In the genomic region with DNA sequence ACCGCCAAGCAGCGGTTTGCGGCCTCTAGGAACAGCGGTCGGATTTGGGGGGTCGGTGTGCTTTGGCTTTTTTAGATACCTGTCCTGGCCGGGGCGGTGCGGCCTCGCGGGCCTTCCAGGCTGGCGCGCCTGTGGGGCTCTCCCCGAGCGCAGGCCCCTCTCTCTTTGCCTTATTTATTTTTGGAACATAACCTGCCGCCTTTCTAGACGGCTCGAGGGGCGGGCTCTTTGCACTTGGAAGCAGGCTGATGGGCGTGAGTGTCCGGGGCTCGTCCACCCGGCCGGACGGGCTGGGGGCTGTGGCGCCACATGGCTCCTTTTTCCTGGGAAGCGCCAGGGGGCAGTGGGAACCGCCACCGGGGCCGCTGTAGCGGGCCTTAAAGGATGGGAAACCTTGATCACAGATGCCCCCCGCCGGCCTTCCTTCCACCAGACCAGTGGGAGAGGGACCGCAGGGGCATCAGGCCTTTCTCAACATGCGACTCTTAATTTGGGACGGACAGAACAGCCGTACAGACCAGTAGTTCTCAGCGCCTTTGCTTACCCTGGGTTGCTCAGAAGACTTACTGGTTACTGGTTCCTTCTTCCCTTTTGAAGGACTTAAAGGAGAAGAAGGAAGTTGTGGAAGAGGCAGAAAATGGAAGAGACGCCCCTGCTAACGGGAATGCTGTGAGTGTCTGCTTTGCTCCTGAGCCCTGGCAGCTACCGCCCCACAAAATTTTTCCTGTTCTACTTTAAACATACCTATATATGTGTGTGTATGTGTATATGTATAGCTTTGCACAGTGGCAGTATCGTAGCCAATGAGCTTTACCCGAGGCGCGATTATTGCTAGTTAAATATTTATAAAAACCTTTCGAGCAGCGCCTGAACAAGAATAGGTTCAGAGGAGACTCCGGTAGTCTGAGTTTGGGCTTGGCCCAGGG, we compare ENCODE assay signal across 8 cellular contexts. TPM values are rescaled to one million over a fixed set of nuclear protein-coding genes. Genes with fewer than 3 reads are reported as not detected.
DNase-seq lines count a peak whose midpoint lies in the region; ATAC-seq and TF ChIP-seq lines count a peak whose summit lies in the region.

No MANE protein-coding gene starts in this region.

- TF ChIP-seq POLR2A in body of pancreas (IDR thresholded peaks at IDR 0.05) (no peak), stomach (IDR thresholded peaks at IDR 0.05) (no peak)

- peak overlapping the region; percentile 90 for H3K9ac ChIP-seq in ES-I3 (ENCODE audit: low read depth, low read length)

- H3K36me3 ChIP-seq in ES-I3 (ENCODE audit: insufficient read depth, low read length) (peaks cover 15% of the 10 kb centered on the region), body of pancreas (replicated peaks in 1 of 2; ENCODE audit: insufficient read depth in 1 of 2, low read depth in 2 of 2) (peaks cover 6 to 7% of the 10 kb centered on the region in 2 donors), stomach (peaks cover 20 to 27% (median 24%) of the 10 kb centered on the region in 4 donors)

- H3K27me3 ChIP-seq in body of pancreas = no peaks in the 10 kb centered on the region
- no peaks in the 10 kb centered on the region for H3K27me3 ChIP-seq in layer of hippocampus (ENCODE audit: control insufficient read depth, insufficient read depth, low read length)
- no peaks in the 10 kb centered on the region for H3K27me3 ChIP-seq in stomach

- H3K27ac ChIP-seq in body of pancreas (peak overlapping the region; percentile 70 to 100 (median 98)), layer of hippocampus (ENCODE audit: low read depth, low read length) (peak overlapping the region; percentile 84), stomach (peak overlapping the region; percentile 96 to 100 (median 100))

- H3K9me3 ChIP-seq in ES-I3 (ENCODE audit: control insufficient read depth, insufficient read depth, low read length) (no peaks in the 10 kb centered on the region), body of pancreas (no peaks in the 10 kb centered on the region), stomach (no peaks in the 10 kb centered on the region)

- 1 to 5% methylated on average over 15 to 45 of the region's 48 CpGs for WGBS in body of pancreas, 2 donors
- 1 to 2% (median 1%) methylated on average over 43 to 48 of the region's 48 CpGs for WGBS in stomach, 5 donors

- H3K4me3 ChIP-seq in body of pancreas (peak overlapping the region; percentile 36 to 62), stomach (peak overlapping the region; percentile 82 to 97 (median 90))

- intact Hi-C loops in body of pancreas (cut with DNase I) (loop anchor here (5.0 kb wide), 1 partner anchor 34 kb away; no protein-coding TSS in a partner anchor), stomach (cut with DNase I; ENCODE audit: low total_unique reads) (loop anchor here (5.0 kb wide), 2 partner anchors 34 to 104 kb away; no protein-coding TSS in a partner anchor)

- no peak for ATAC-seq in body of pancreas
- no peak for ATAC-seq in HG03457 (IDR thresholded peaks at IDR 0.05; ENCODE audit: unreplicated experiment)

- TF ChIP-seq EP300 in stomach (IDR thresholded peaks at IDR 0.05) = no peak

- H3K4me1 ChIP-seq in ES-I3 (ENCODE audit: insufficient read depth, low read length) (peaks cover 9% of the 10 kb centered on the region; the same call in 1 of the 2 replicates), body of pancreas (peaks cover 43% of the 10 kb centered on the region), stomach (peaks cover 23 to 52% (median 49%) of the 10 kb centered on the region in 4 donors)

- DNase-seq in NCI-H146 (lab: John Stamatoyannopoulos, UW) (peak; percentile 48), body of pancreas (peak in 2 of 4 donors; percentile 38 to 41), stomach (peak; percentile 27), NCI-H1092 (lab: John Stamatoyannopoulos, UW) (no peak), DMS 273 (lab: John Stamatoyannopoulos, UW; ENCODE audit: unreplicated experiment) (no peak)

- TF ChIP-seq CTCF in body of pancreas (IDR thresholded peaks at IDR 0.05) (peak in 1 of 7 experiments; percentile 0), stomach (IDR thresholded peaks at IDR 0.05) (no peak)

RNA-seq across cellular contexts. Expression of gene PTMA, which starts 2.7 kb away (rescaled TPM):
- 100 to 1,000 TPM; 532 to 757 TPM for total RNA-seq in body of pancreas
- total RNA-seq in stomach = 1,000 to 10,000 TPM in 1 of 5 donors, 100 to 1,000 TPM in 4; 244 to 1,175 (median 701) TPM
- 1,000 to 10,000 TPM; 1,451 to 2,006 (median 1,527) TPM for polyA plus RNA-seq in stomach

Comparison
In these comparisons a context has a peak if more than half of its experiments do, and no peak if none do; other contexts are left out.
1. DNase-seq: peak in NCI-H146 (single experiment) and stomach (single experiment); none in NCI-H1092 (single experiment) and DMS 273 (single experiment).
2. Peak in every context shown above with its lines, with median percentiles within 50 percentile points of each other: H3K27ac ChIP-seq.